Comparison of ENCODE assay signal across 7 cellular contexts in genomic region chr10:96750316-96750715, GRCh38. TPM values are rescaled to one million over a fixed set of nuclear protein-coding genes. Genes with fewer than 3 reads are reported as not detected.
DNase-seq lines count a peak whose midpoint lies in the region; ATAC-seq, FAIRE-seq and TF ChIP-seq lines count a peak whose summit lies in the region.
"Not testable (repeated sequence)": the region's sequence is repeated elsewhere in the genome, so short reads cannot be mapped to it uniquely, and the experiment has no call there.

No MANE protein-coding gene starts in this region.

- not testable (repeated sequence) for H3K4me1 ChIP-seq in A673 (ENCODE audit: insufficient read depth, low read length, poor library complexity, severe bottlenecking); IMR-90 (ENCODE audit: control insufficient read depth, insufficient read depth, low read length); PC-3 (ENCODE audit: insufficient read depth, low read length)
- H3K4me1 ChIP-seq in GM12878 (ENCODE audit: control insufficient read depth, insufficient read depth, low read length) (peaks cover 19% of the 10 kb centered on the region), HepG2 (ENCODE audit: insufficient read depth, low read length) (peaks cover 17% of the 10 kb centered on the region)

- H3K4me3 Mint-ChIP-seq in Calu3 (ENCODE audit: low read depth, unreplicated experiment); MCF 10A (ENCODE audit: unreplicated experiment): not testable (repeated sequence)

- H2BK5ac ChIP-seq in IMR-90 (ENCODE audit: low read depth, low read length, poor library complexity, severe bottlenecking), result not testable (repeated sequence)

- H3K9me3 Mint-ChIP-seq in Calu3 (ENCODE audit: low read depth, unreplicated experiment); MCF 10A (ENCODE audit: unreplicated experiment): not testable (repeated sequence)

- POLR2A ChIA-PET in A673 (lab: Charles Lee; ENCODE audit: low non-redundant PET) (interaction anchor here (0.6 kb wide), 1 partner anchor 13 kb away, joined by 3 read pairs; no protein-coding TSS in a partner anchor), GM12878 (lab: Charles Lee) (interaction anchor here (0.6 kb wide), 1 partner anchor 78 kb away, joined by 4 read pairs; no protein-coding TSS in a partner anchor)
- POLR2A ChIA-PET in IMR-90 (lab: Charles Lee; ENCODE audit: unreplicated experiment); PC-3 (lab: Charles Lee; ENCODE audit: unreplicated experiment); MCF 10A (lab: Yijun Ruan, JAX); HepG2 (lab: Yijun Ruan, JAX): not testable (repeated sequence)

- H3K9ac ChIP-seq in IMR-90 (ENCODE audit: low read depth, low read length); PC-3 (ENCODE audit: low read length); GM12878 (ENCODE audit: control insufficient read depth, insufficient read depth, low read length); HepG2 (ENCODE audit: insufficient read depth, low read depth, low read length): not testable (repeated sequence)

- not testable (repeated sequence) for H3K27me3 Mint-ChIP-seq in Calu3 (ENCODE audit: unreplicated experiment); MCF 10A (ENCODE audit: insufficient read depth, unreplicated experiment)

- RAD21 ChIA-PET in GM12878 (lab: Charles Lee; ENCODE audit: unreplicated experiment), result interaction anchor here (2.2 kb wide), 1 partner anchor 13 kb away, joined by 15 read pairs; no protein-coding TSS in a partner anchor

- peaks cover 16% of the 10 kb centered on the region for H3K4me1 Mint-ChIP-seq in Calu3 (ENCODE audit: low read depth, unreplicated experiment)
- H3K4me1 Mint-ChIP-seq in MCF 10A (ENCODE audit: insufficient read depth, unreplicated experiment), result not testable (repeated sequence)

- not testable (repeated sequence) for H3K9me2 ChIP-seq in PC-3 (replicated peaks; ENCODE audit: low read length)

- not testable (repeated sequence) for H3F3A ChIP-seq in PC-3 (ENCODE audit: low read length, unreplicated experiment)

- in situ Hi-C loops in IMR-90 (cut with MboI; ENCODE audit: low sequenced_read_pairs); GM12878 (cut with MboI); HepG2 (cut with HindIII; ENCODE audit: extremely low pct_ligation_motif_present, low pct_unique_long_range_greater_than_20kb): not testable (repeated sequence)

- not testable (repeated sequence) for H2BK20ac ChIP-seq in IMR-90 (ENCODE audit: low read depth, low read length)

- H3K27ac Mint-ChIP-seq in Calu3 (ENCODE audit: unreplicated experiment); MCF 10A (ENCODE audit: low read depth, unreplicated experiment): not testable (repeated sequence)

- 100% methylated on average over 1 of the region's 24 CpGs; no CpG with 5 or more reads in 1 of the 2 experiments for WGBS in IMR-90 (ENCODE audit: extremely low coverage in 2 of 2, insufficient read length in 1 of 2), 2 experiments
- WGBS in GM12878 (ENCODE audit: insufficient coverage, insufficient replicate concordance, low lambda C conversion rate, missing lambda C conversion rate), result 94% methylated on average over 23 of the region's 24 CpGs
- 71% methylated on average over 14 of the region's 24 CpGs for WGBS in HepG2 (ENCODE audit: low lambda C conversion rate)

- H3K4me3 ChIP-seq in A673 (ENCODE audit: low read depth, low read length, poor library complexity, severe bottlenecking); IMR-90 (ENCODE audit: insufficient read depth, low read depth, low read length); PC-3 (ENCODE audit: low read length); GM12878; HepG2 (replicated peaks in 1 of 3; ENCODE audit: insufficient read depth in 1 of 3, low read depth in 2 of 3, low read length in 3 of 3): not testable (repeated sequence)

- not testable (repeated sequence) for H2BK120ac ChIP-seq in IMR-90 (ENCODE audit: low read depth, low read length)

- not testable (repeated sequence) for H3K9me1 ChIP-seq in IMR-90 (ENCODE audit: insufficient read depth, low read length)

- not testable (repeated sequence) for TF ChIP-seq POLR2A in IMR-90 (IDR thresholded peaks at IDR 0.05; ENCODE audit: low read depth, low read length); GM12878 (IDR thresholded peaks at IDR 0.05; ENCODE audit: low read depth, low read length); HepG2 (IDR thresholded peaks at IDR 0.05; ENCODE audit: insufficient read depth in 1 of 2, low read depth in 2 of 2, low read length in 2 of 2)

- not testable (repeated sequence) for H2AK5ac ChIP-seq in IMR-90 (ENCODE audit: low read depth, low read length)

- not testable (repeated sequence) for H2AFZ ChIP-seq in IMR-90 (replicated peaks; ENCODE audit: low read length, poor library complexity); PC-3 (ENCODE audit: low read length); GM12878 (ENCODE audit: control insufficient read depth, low read depth, low read length); HepG2 (ENCODE audit: low read length)

- dilution Hi-C loops in IMR-90 (cut with HindIII; ENCODE audit: low sequenced_read_pairs, unreplicated experiment), result not testable (repeated sequence)

- FAIRE-seq in GM12878 (lab: Jason Lieb, UNC); HepG2 (lab: Jason Lieb, UNC): not testable (repeated sequence)

- not testable (repeated sequence) for H4K8ac ChIP-seq in IMR-90 (ENCODE audit: low read depth in 2 of 2, low read length in 2 of 2)

- intact Hi-C loops in A673 (cut with micrococcal nuclease; ENCODE audit: unreplicated experiment); Calu3 (cut with micrococcal nuclease; ENCODE audit: unreplicated experiment); IMR-90 (cut with micrococcal nuclease); PC-3 (cut with micrococcal nuclease); GM12878 (cut with micrococcal nuclease; ENCODE audit: unreplicated experiment); MCF 10A (cut with micrococcal nuclease); HepG2 (cut with micrococcal nuclease; ENCODE audit: unreplicated experiment): not testable (repeated sequence)

- H3K79me2 ChIP-seq in PC-3 (ENCODE audit: low read length); GM12878 (ENCODE audit: control insufficient read depth, insufficient read depth, low read length); HepG2 (ENCODE audit: insufficient read depth, low read length): not testable (repeated sequence)

- H3K36me3 Mint-ChIP-seq in Calu3 (ENCODE audit: insufficient read depth, unreplicated experiment); MCF 10A (ENCODE audit: insufficient read depth, unreplicated experiment): not testable (repeated sequence)

- H3K27ac ChIP-seq in A673 (ENCODE audit: low read depth, low read length, poor library complexity, severe bottlenecking); IMR-90 (ENCODE audit: insufficient read depth, low read length); PC-3 (ENCODE audit: low read length); GM12878 (ENCODE audit: control insufficient read depth, insufficient read depth); HepG2 (ENCODE audit: extremely low read length, insufficient read depth, low read length): not testable (repeated sequence)

- not testable (repeated sequence) for H3K23ac ChIP-seq in IMR-90 (ENCODE audit: low read depth, low read length)

- not testable (repeated sequence) for H3K14ac ChIP-seq in IMR-90 (replicated peaks; ENCODE audit: low read depth, low read length)

- not testable (repeated sequence) for H3K27me3 ChIP-seq in A673 (replicated peaks; ENCODE audit: insufficient read depth, low read depth, low read length, poor library complexity); IMR-90 (ENCODE audit: control insufficient read depth, insufficient read depth, low read length); PC-3 (ENCODE audit: low read length); GM12878 (replicated peaks in 1 of 2; ENCODE audit: control insufficient read depth in 2 of 2, insufficient read depth in 2 of 2, low read length in 1 of 2); HepG2 (ENCODE audit: control insufficient read depth in 1 of 2, insufficient read depth in 2 of 2, low read length in 2 of 2)

- TSS peak; percentile 98 for BruUV-seq in A673 (replicated peaks; lab: Mats Ljungman, UMichigan)
- TSS peak; percentile 100 for BruUV-seq in Calu3 (replicated peaks; lab: Mats Ljungman, UMichigan)
- BruUV-seq in IMR-90 (replicated peaks; lab: Mats Ljungman, UMichigan), result TSS peak; percentile 99
- TSS peak; percentile 89 for BruUV-seq in PC-3 (replicated peaks; lab: Mats Ljungman, UMichigan)
- BruUV-seq in GM12878 (replicated peaks; lab: Mats Ljungman, UMichigan), result TSS peak; percentile 43
- TSS peak; percentile 100 for BruUV-seq in MCF 10A (replicated peaks; lab: Mats Ljungman, UMichigan)
- BruUV-seq in HepG2 (replicated peaks; lab: Mats Ljungman, UMichigan), result TSS peak; percentile 90

- H3K36me3 ChIP-seq in A673 (ENCODE audit: insufficient read depth, low read length, poor library complexity, severe bottlenecking); IMR-90 (ENCODE audit: control insufficient read depth, insufficient read depth, low read length); PC-3 (ENCODE audit: low read depth, low read length); GM12878 (ENCODE audit: control insufficient read depth in 2 of 2, insufficient read depth in 2 of 2, low read length in 1 of 2); HepG2 (replicated peaks in 1 of 2; ENCODE audit: control insufficient read depth in 1 of 2, insufficient read depth in 2 of 2, low read length in 2 of 2): not testable (repeated sequence)

- H4K91ac ChIP-seq in IMR-90 (ENCODE audit: insufficient read depth, low read depth, low read length), result not testable (repeated sequence)

- H3K18ac ChIP-seq in IMR-90 (ENCODE audit: low read depth, low read length), result not testable (repeated sequence)

- not testable (repeated sequence) for H3K9me3 ChIP-seq in A673 (ENCODE audit: low read depth, low read length, poor library complexity, severe bottlenecking); IMR-90 (ENCODE audit: control insufficient read depth, insufficient read depth, low read length); PC-3 (ENCODE audit: low read length); GM12878 (replicated peaks; ENCODE audit: control insufficient read depth, insufficient read depth, low read length); HepG2 (ENCODE audit: low read length)

- not testable (repeated sequence) for H4K5ac ChIP-seq in IMR-90 (ENCODE audit: low read depth, low read length)

- not testable (repeated sequence) for TF ChIP-seq CTCF in A673 (conservative IDR thresholded peaks at IDR 0.05; ENCODE audit: low read depth, low read length); Calu3 (IDR thresholded peaks at IDR 0.05; ENCODE audit: unreplicated experiment); IMR-90 (conservative IDR thresholded peaks at IDR 0.05; ENCODE audit: low read depth, low read length); PC-3 (conservative IDR thresholded peaks at IDR 0.05; ENCODE audit: low read depth, low read length); GM12878 (IDR thresholded peaks at IDR 0.05 in 2 of 3, conservative IDR thresholded peaks at IDR 0.05 in 1 of 3; ENCODE audit: control insufficient read depth in 2 of 3, extremely low read depth in 1 of 3, insufficient read depth in 1 of 3, low read depth in 3 of 3, low read length in 3 of 3); MCF 10A (IDR thresholded peaks at IDR 0.05; ENCODE audit: unreplicated experiment); HepG2 (CRISPR knock-in tag; IDR thresholded peaks at IDR 0.05)

- SMC1A ChIA-PET in GM12878 (lab: Charles Lee; ENCODE audit: uncharacterized antibody, unreplicated experiment), result interaction anchor here (1.2 kb wide), 1 partner anchor 11 kb away, joined by 3 read pairs; no protein-coding TSS in a partner anchor

- not testable (repeated sequence) for TF ChIP-seq RAD21 in IMR-90 (IDR thresholded peaks at IDR 0.05; ENCODE audit: low read length); GM12878 (IDR thresholded peaks at IDR 0.05; ENCODE audit: insufficient read depth, low read depth, low read length); HepG2 (CRISPR knock-in tag; IDR thresholded peaks at IDR 0.05)

- H2AK9ac ChIP-seq in IMR-90 (replicated peaks; ENCODE audit: low read depth, low read length, poor library complexity), result not testable (repeated sequence)

- not testable (repeated sequence) for DNase-seq in A673 (ENCODE audit: low spot score); Calu3; IMR-90; PC-3; GM12878 (ENCODE audit: low read depth, low spot score); MCF 10A (ENCODE audit: unreplicated experiment); HepG2 (ENCODE audit: low spot score)

- H3K4ac ChIP-seq in IMR-90 (ENCODE audit: low read depth, low read length), result not testable (repeated sequence)

- not testable (repeated sequence) for H2BK15ac ChIP-seq in IMR-90 (ENCODE audit: low read depth, low read length)

- not testable (repeated sequence) for ATAC-seq in IMR-90 (ENCODE audit: low read depth); PC-3; GM12878; HepG2

- H3K4me2 ChIP-seq in IMR-90 (ENCODE audit: low read depth, low read length); PC-3 (ENCODE audit: low read length); GM12878 (ENCODE audit: control insufficient read depth, insufficient read depth); HepG2 (ENCODE audit: low read depth, low read length): not testable (repeated sequence)

- TF ChIP-seq EP300 in GM12878 (IDR thresholded peaks at IDR 0.05; ENCODE audit: borderline replicate concordance in 1 of 2, control insufficient read depth in 1 of 2, low read depth in 2 of 2, low read length in 2 of 2); HepG2 (IDR thresholded peaks at IDR 0.05; ENCODE audit: low read depth in 2 of 2, low read length in 2 of 2); HepG2 (CRISPR knock-in tag; IDR thresholded peaks at IDR 0.05; ENCODE audit: borderline replicate concordance): not testable (repeated sequence)

- not testable (repeated sequence) for H4K20me1 ChIP-seq in IMR-90 (ENCODE audit: insufficient read depth, low read length); PC-3 (ENCODE audit: low read length); GM12878 (ENCODE audit: control insufficient read depth, insufficient read depth); HepG2 (ENCODE audit: insufficient read depth, low read length)

- CTCF ChIA-PET in A673 (lab: Charles Lee); PC-3 (lab: Charles Lee); MCF 10A (lab: Yijun Ruan, JAX); HepG2 (lab: Yijun Ruan, JAX; ENCODE audit: low intra/inter-chr PET ratio, low total read pairs): not testable (repeated sequence)
- CTCF ChIA-PET in Calu3 (lab: Charles Lee) (interaction anchor here (0.6 kb wide), 2 partner anchors 86 to 110 kb away, joined by 3 to 6 read pairs; no protein-coding TSS in a partner anchor), IMR-90 (lab: Yijun Ruan, JAX) (interaction anchor here (0.7 kb wide), 1 partner anchor 284 kb away, joined by 6 read pairs; no protein-coding TSS in a partner anchor), GM12878 (lab: Yijun Ruan, JAX) (interaction anchor here (0.6 kb wide), 1 partner anchor 14 kb away, joined by 5 read pairs; no protein-coding TSS in a partner anchor)

- not testable (repeated sequence) for H3K79me1 ChIP-seq in IMR-90 (ENCODE audit: low read depth in 1 of 2, low read length in 2 of 2)

- H3K56ac ChIP-seq in IMR-90 (ENCODE audit: extremely low read depth, insufficient read depth, low read length), result not testable (repeated sequence)

RNA-seq across cellular contexts. Expression of gene PIK3AP1, which starts 30.0 kb away (rescaled TPM):
- total RNA-seq in A673 (2021) (0.24 and 0.37 TPM in 2 replicates), Calu3 (2022) (114 and 117 TPM in 2 replicates), IMR-90 (2012; rRNA removed) (under 0.01 and 0.28 TPM in 2 replicates), PC-3 (2014; rRNA removed) (3.7 and 4.7 TPM in 2 replicates), GM12878 (2014; rRNA removed) (151 and 167 TPM in 2 replicates), GM12878 (2014; rRNA removed; fragmentation: Illumina TruSeq; extraction: Trizol) (143 and 148 TPM in 2 replicates), GM12878 (2021) (137 and 142 TPM in 2 replicates), MCF 10A (2022) (not detected in 2 replicates), HepG2 (2016; rRNA removed; fragmentation: Illumina TruSeq; extraction: Trizol) (13.8 and 18.5 TPM in 2 replicates)
- polyA plus RNA-seq in IMR-90 (2012; rRNA removed) (0.14 TPM in 1 of 2 replicates, not detected in the other), GM12878 (2011; rRNA removed) (281 and 306 TPM in 2 replicates), GM12878 (2014; fragmentation: Illumina TruSeq; extraction: Trizol) (107 and 128 TPM in 2 replicates), GM12878 (2014; fragmentation: Nextera tagmentation; extraction: Ambion mirVana) (10 to 100 TPM; 26.2 to 37.0 TPM), GM12878 (2014; rRNA removed) (108 and 110 TPM in 2 replicates), GM12878 (2016; fragmentation: Nextera tagmentation; extraction: Ambion mirVana) (10 to 100 TPM; 92.4 to 93.7 TPM), HepG2 (2011; rRNA removed) (3.6 and 4.6 TPM in 2 replicates)
- 0.08 and 0.40 TPM in 2 replicates for polyA plus RNA-seq in IMR-90 (2012; cell fraction: cytosol; rRNA removed)
- 0.05 TPM in 1 of 2 replicates, not detected in the other for polyA plus RNA-seq in IMR-90 (2012; cell fraction: nucleus; rRNA removed; ENCODE audit: low replicate concordance)
- total RNA-seq in GM12878 (2013; cell fraction: nucleolus; rRNA removed), result 528 and 572 TPM in 2 replicates
- polyA plus RNA-seq in GM12878 (2011; ENCODE audit: low read depth), result 51.5 TPM
- polyA plus RNA-seq in GM12878 (2011; cell fraction: cytosol; rRNA removed), result 333 and 336 TPM in 2 replicates
- 200 and 264 TPM in 2 replicates for polyA plus RNA-seq in GM12878 (2011; cell fraction: nucleus; rRNA removed)
- 66.8 and 75.2 TPM in 2 replicates for polyA plus RNA-seq in GM12878 (2012)
- 802 and 813 TPM in 2 replicates for polyA minus RNA-seq in GM12878 (2011; rRNA and poly(A)+ RNA removed)
- polyA minus RNA-seq in GM12878 (2011; cell fraction: cytosol; rRNA and poly(A)+ RNA removed), result 162 and 192 TPM in 2 replicates
- 171 and 266 TPM in 2 replicates for polyA minus RNA-seq in GM12878 (2011; cell fraction: nucleus; rRNA and poly(A)+ RNA removed)
- 2.4 and 2.7 TPM in 2 replicates for total RNA-seq in HepG2 (2016; cell fraction: cytosol; rRNA removed; fragmentation: Illumina TruSeq; extraction: Trizol; ENCODE audit: low read depth)
- total RNA-seq in HepG2 (2016; cell fraction: insoluble cytoplasmic fraction; rRNA removed; fragmentation: Illumina TruSeq; extraction: Trizol), result 12.7 and 17.4 TPM in 2 replicates
- total RNA-seq in HepG2 (2016; cell fraction: membrane; rRNA removed; fragmentation: Illumina TruSeq; extraction: Trizol), result 9.7 and 10.0 TPM in 2 replicates
- total RNA-seq in HepG2 (2016; cell fraction: nucleus; rRNA removed; fragmentation: Illumina TruSeq; extraction: Trizol), result 9.3 and 9.7 TPM in 2 replicates
- polyA plus RNA-seq in HepG2 (2011; cell fraction: cytosol; rRNA removed), result 3.8 and 6.8 TPM in 2 replicates
- polyA plus RNA-seq in HepG2 (2011; cell fraction: nucleus; rRNA removed), result 1.4 and 3.6 TPM in 2 replicates
- 5.0 and 6.6 TPM in 2 replicates for polyA plus RNA-seq in HepG2 (2012)
- 1.0 and 1.1 TPM in 2 replicates for polyA plus RNA-seq in HepG2 (2016; cell fraction: cytosol; fragmentation: Illumina TruSeq; extraction: Trizol; ENCODE audit: low read depth)
- 14.5 and 14.6 TPM in 2 replicates for polyA plus RNA-seq in HepG2 (2016; cell fraction: insoluble cytoplasmic fraction; fragmentation: Illumina TruSeq; extraction: Trizol; ENCODE audit: low read depth)
- 4.6 TPM in 2 replicates for polyA plus RNA-seq in HepG2 (2016; cell fraction: membrane; fragmentation: Illumina TruSeq; extraction: Trizol; ENCODE audit: low read depth)
- 7.6 and 7.8 TPM in 2 replicates for polyA plus RNA-seq in HepG2 (2016; cell fraction: nucleus; fragmentation: Illumina TruSeq; extraction: Trizol; ENCODE audit: insufficient read depth, low read depth)
- polyA minus RNA-seq in HepG2 (2011; rRNA and poly(A)+ RNA removed; ENCODE audit: low replicate concordance), result 0.63 and 5.2 TPM in 2 replicates
- polyA minus RNA-seq in HepG2 (2011; cell fraction: cytosol; rRNA and poly(A)+ RNA removed), result 2.9 and 6.4 TPM in 2 replicates
- polyA minus RNA-seq in HepG2 (2011; cell fraction: nucleus; rRNA and poly(A)+ RNA removed), result 3.2 and 7.1 TPM in 2 replicates
